Comparison of ENCODE assay signal across 14 cellular contexts in genomic region chr5:107396351-107396690, GRCh38.
A peak's percentile ranks its signal among the peaks of the same experiment; 100 is the strongest.
DNase-seq lines count a peak whose midpoint lies in the region; ATAC-seq and TF ChIP-seq lines count a peak whose summit lies in the region.
"Had no signal": no experiment of that assay in that cellular context is flagged by ENCODE, and none has a peak within 500 bp of the region (broad histone marks: within the 10 kb centered on the region; RNA-seq: fewer than 3 reads in every experiment).

No MANE protein-coding gene starts in this region.

- peak overlapping the region; percentile 30 for H3K27ac Mint-ChIP-seq in nephron progenitor cell
- no peak overlapping the region for H3K27ac Mint-ChIP-seq in activated T-cell treated with anti-CD3 and anti-CD28 coated beads, Interleukin-2, amount 50 U/mL, for 72 hours
- H3K27ac Mint-ChIP-seq: activated B cell treated with CpG ODN at 0.5 μM for 24 hours had no signal

- H3K4me3 Mint-ChIP-seq in nephron progenitor cell: no peak overlapping the region
- H3K4me3 Mint-ChIP-seq in activated T-cell treated with anti-CD3 and anti-CD28 coated beads, Interleukin-2, amount 50 U/mL, for 72 hours: no peak overlapping the region
- H3K4me3 Mint-ChIP-seq: activated B cell treated with CpG ODN at 0.5 μM for 24 hours had no signal

- peaks cover 4% of the 10 kb centered on the region for H3K27me3 Mint-ChIP-seq in nephron progenitor cell (ENCODE audit: low read depth, poor library complexity)
- peaks cover 14% of the 10 kb centered on the region for H3K27me3 Mint-ChIP-seq in activated T-cell treated with anti-CD3 and anti-CD28 coated beads, Interleukin-2, amount 50 U/mL, for 72 hours (ENCODE audit: low read depth)

- H3K27ac ChIP-seq in coronary artery: no peak overlapping the region
- H3K27ac ChIP-seq: neutrophil had no signal

- peaks cover 32% of the 10 kb centered on the region for H3K4me1 Mint-ChIP-seq in nephron progenitor cell
- H3K4me1 Mint-ChIP-seq in activated T-cell treated with anti-CD3 and anti-CD28 coated beads, Interleukin-2, amount 50 U/mL, for 72 hours (ENCODE audit: low read depth): peaks cover 2% of the 10 kb centered on the region
- H3K4me1 Mint-ChIP-seq: activated B cell treated with CpG ODN at 0.5 μM for 24 hours had no signal

- no peaks in the 10 kb centered on the region for H3K9me3 Mint-ChIP-seq in nephron progenitor cell
- H3K9me3 Mint-ChIP-seq in activated T-cell treated with anti-CD3 and anti-CD28 coated beads, Interleukin-2, amount 50 U/mL, for 72 hours: no peaks in the 10 kb centered on the region
- H3K9me3 Mint-ChIP-seq: activated B cell treated with CpG ODN at 0.5 μM for 24 hours had no signal

- DNase-seq in nephron progenitor cell: no peak
- DNase-seq in activated gamma-delta T cell treated with Interleukin-2 at 50 U/mL for 16 hours: no peak
- no peak for DNase-seq in activated T-cell treated with anti-CD3 and anti-CD28 coated beads, Interleukin-2, amount 50 U/mL, for 72 hours
- DNase-seq in NCI-H446 (lab: John Stamatoyannopoulos, UW): no peak
- DNase-seq in coronary artery (ENCODE audit: low spot score): no peak
- DNase-seq: activated B cell treated with CpG ODN at 0.5 μM for 24 hours; activated gamma-delta T cell; central memory CD4-positive, alpha-beta T cell; kidney; NCI-H187 treated with DMSO at 0.1 percent for 48 hours had no signal

- H3K36me3 Mint-ChIP-seq in nephron progenitor cell (ENCODE audit: low read depth): peaks cover 8% of the 10 kb centered on the region
- H3K36me3 Mint-ChIP-seq in activated T-cell treated with anti-CD3 and anti-CD28 coated beads, Interleukin-2, amount 50 U/mL, for 72 hours (ENCODE audit: insufficient read depth in 2 of 2): no peaks in the 10 kb centered on the region

- no peak for TF ChIP-seq CTCF in nephron progenitor cell (IDR thresholded peaks at IDR 0.05)
- TF ChIP-seq CTCF in coronary artery (IDR thresholded peaks at IDR 0.05): no peak

- ATAC-seq in GM19397 (IDR thresholded peaks at IDR 0.05; ENCODE audit: unreplicated experiment) (peak; percentile 53), HG02763 (IDR thresholded peaks at IDR 0.05; ENCODE audit: unreplicated experiment) (peak; percentile 32), HG03457 (IDR thresholded peaks at IDR 0.05; ENCODE audit: unreplicated experiment) (peak; percentile 36)
- no peak for ATAC-seq in activated T-cell treated with anti-CD3 and anti-CD28 coated beads, Interleukin-2, amount 50 U/mL, for 72 hours (replicated peaks in 1 of 2)

- H3K4me3 ChIP-seq in coronary artery: no peak overlapping the region

Comparison
In these comparisons a context has a peak if more than half of its experiments do, and no peak if none do; other contexts are left out.
1. ATAC-seq: peak in GM19397 (single experiment), HG02763 (single experiment) and HG03457 (single experiment); none in activated T-cell treated with anti-CD3 and anti-CD28 coated beads, Interleukin-2, amount 50 U/mL, for 72 hours (0 of 2).